ENCODE assay signal across 1 cellular context in genomic region chr19:3721131-3721899, GRCh38.
A peak's percentile ranks its signal among the peaks of the same experiment; 100 is the strongest.
TF ChIP-seq lines count a peak whose summit lies in the region.

No MANE protein-coding gene starts in this region.

TF ChIP-seq in K562, 482 proteins besides CTCF, POLR2A, EP300 and RAD21 (continued from another document and continues in another):
- TF ChIP-seq BCLAF1 (IDR thresholded peaks at IDR 0.05; ENCODE audit: borderline replicate concordance in 1 of 2, control insufficient read depth in 1 of 2, low read depth in 2 of 2, low read length in 1 of 2): peak in 1 of 2 experiments; percentile 55; a peak in 1 of 4 replicates
- TF ChIP-seq STAG1 (CRISPR knock-in tag; IDR thresholded peaks at IDR 0.05; ENCODE audit: borderline replicate concordance): no peak
- TF ChIP-seq ZBTB43 (CRISPR knock-in tag; IDR thresholded peaks at IDR 0.05): no peak
- TF ChIP-seq HMGXB4 (CRISPR knock-in tag; IDR thresholded peaks at IDR 0.05): no peak
- peak; percentile 82 for TF ChIP-seq RFX5 (IDR thresholded peaks at IDR 0.05; ENCODE audit: low read depth, low read length)
- TF ChIP-seq HES1 (IDR thresholded peaks at IDR 0.05; ENCODE audit: low read depth): no peak
- no peak for TF ChIP-seq SRSF3 (IDR thresholded peaks at IDR 0.05; ENCODE audit: insufficient read depth, low read length)
- peak; percentile 19; the same call in 1 of the 2 replicates for TF ChIP-seq ZFX (CRISPR knock-in tag; IDR thresholded peaks at IDR 0.05)
- peak; percentile 40; the same call in 1 of the 2 replicates for TF ChIP-seq BMI1 (IDR thresholded peaks at IDR 0.05; ENCODE audit: low read length)
- no peak for TF ChIP-seq ETS2 (tag; IDR thresholded peaks at IDR 0.05; ENCODE audit: borderline replicate concordance, poor library complexity, severe bottlenecking)
- TF ChIP-seq STAT6 (CRISPR knock-in tag; IDR thresholded peaks at IDR 0.05): no peak
- TF ChIP-seq MITF (IDR thresholded peaks at IDR 0.05): peak; percentile 36; the same call in 1 of the 2 replicates
- peak; percentile 71 for TF ChIP-seq ZNF511 (CRISPR knock-in tag; IDR thresholded peaks at IDR 0.05)
- TF ChIP-seq WHSC1 (IDR thresholded peaks at IDR 0.05; ENCODE audit: low read length): no peak
- peak; percentile 95 for TF ChIP-seq HDGF (IDR thresholded peaks at IDR 0.05)
- TF ChIP-seq ZNF347 (CRISPR knock-in tag; IDR thresholded peaks at IDR 0.05; ENCODE audit: low read depth): no peak
- TF ChIP-seq MGA (IDR thresholded peaks at IDR 0.05): no peak
- TF ChIP-seq ZNF507 (tag; conservative IDR thresholded peaks at IDR 0.05): no peak
- no peak for TF ChIP-seq SNRNP70 (optimal IDR thresholded peaks at IDR 0.05; ENCODE audit: low read depth, low read length)
- TF ChIP-seq E2F6 (IDR thresholded peaks at IDR 0.05; ENCODE audit: borderline replicate concordance in 1 of 2, extremely low read depth in 1 of 2, insufficient read depth in 1 of 2, insufficient read length in 1 of 2, low read depth in 1 of 2, low read length in 1 of 2, poor library complexity in 1 of 2, severe bottlenecking in 1 of 2): peak in 1 of 2 experiments; percentile 25
- no peak for TF ChIP-seq ZNF707 (CRISPR knock-in tag; conservative IDR thresholded peaks at IDR 0.05)
- no peak for TF ChIP-seq KLF10 (CRISPR knock-in tag; IDR thresholded peaks at IDR 0.05)
- TF ChIP-seq PPARD (CRISPR knock-in tag; IDR thresholded peaks at IDR 0.05): no peak
- no peak for TF ChIP-seq ZNF217 (CRISPR knock-in tag; IDR thresholded peaks at IDR 0.05)
- no peak for TF ChIP-seq ATF6 (CRISPR knock-in tag; IDR thresholded peaks at IDR 0.05)
